ENCODE assay signal across 14 cellular contexts in the genomic region with DNA sequence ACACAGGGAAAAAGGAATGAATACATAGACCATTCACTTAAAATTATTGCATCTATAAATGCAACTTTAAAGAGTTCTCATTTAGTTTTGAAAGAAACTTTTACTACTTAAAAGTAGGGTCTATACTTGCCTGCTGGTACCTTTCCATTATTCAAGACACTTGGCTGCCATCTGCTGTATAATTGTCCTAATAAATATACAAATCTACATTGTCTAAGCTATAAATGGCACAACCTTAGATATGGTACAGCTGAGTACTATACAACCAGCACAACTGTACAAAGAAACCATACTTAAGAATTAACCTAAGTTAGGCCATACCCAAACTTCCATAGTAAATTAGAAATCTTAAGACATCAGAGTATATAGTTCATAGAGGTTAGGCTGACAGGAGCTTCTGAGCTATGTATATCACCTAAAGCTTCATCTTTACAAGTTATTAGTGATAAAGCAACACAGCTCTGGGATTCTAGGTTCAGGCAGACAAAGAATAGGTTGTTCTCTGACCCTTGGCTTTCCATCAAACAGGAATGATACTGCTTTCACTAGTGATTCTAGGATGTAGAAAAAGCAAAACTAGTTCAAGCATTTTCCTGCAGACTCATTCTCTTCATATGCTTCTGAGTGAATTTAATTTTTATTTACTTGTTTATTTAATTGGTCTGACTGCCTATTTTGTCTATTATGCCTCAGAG.
"Had no signal": no experiment of that assay in that cellular context is flagged by ENCODE, and none has a peak within 500 bp of the region (broad histone marks: within the 10 kb centered on the region; RNA-seq: fewer than 3 reads in every experiment).

No MANE protein-coding gene starts in this region.

- H3K9me3 ChIP-seq: pancreas, thyroid gland had no signal

- H3K4me3 ChIP-seq: left ventricle myocardium inferior, pancreas, thyroid gland had no signal

- H3K27ac ChIP-seq: left ventricle myocardium inferior, pancreas, thyroid gland had no signal

- H3K4me1 ChIP-seq: thyroid gland had no signal

- DNase-seq: activated CD4-positive, alpha-beta T cell treated with anti-CD3 and anti-CD28 coated beads, Interleukin-2, amount 50 U/mL, for 4 hours; activated gamma-delta T cell; endodermal cell; head of caudate nucleus; kidney; left ventricle myocardium inferior; mesendoderm; naive thymus-derived CD8-positive, alpha-beta T cell; pancreas; stimulated activated CD4-positive, alpha-beta T cell treated with anti-CD3 and anti-CD28 coated beads, Interleukin-4, amount 100 ng/mL, for 24 hours; thyroid gland had no signal

- H3K36me3 ChIP-seq: pancreas, thyroid gland had no signal

- ATAC-seq: naive thymus-derived CD8-positive, alpha-beta T cell; pancreas; sciatic nerve; stimulated activated memory B cell treated with anti-CD40 and anti-IgM and Interleukin-4, amounts not matched to agents 10 μg/mL and 1 μg/mL and 100 μg/mL, for 72 hours had no signal

- FAIRE-seq: kidney, pancreas, TTC549 had no signal

- H3K27me3 ChIP-seq: pancreas, thyroid gland had no signal
